8 cellular contexts compared by ENCODE assay signal in the genomic region with DNA sequence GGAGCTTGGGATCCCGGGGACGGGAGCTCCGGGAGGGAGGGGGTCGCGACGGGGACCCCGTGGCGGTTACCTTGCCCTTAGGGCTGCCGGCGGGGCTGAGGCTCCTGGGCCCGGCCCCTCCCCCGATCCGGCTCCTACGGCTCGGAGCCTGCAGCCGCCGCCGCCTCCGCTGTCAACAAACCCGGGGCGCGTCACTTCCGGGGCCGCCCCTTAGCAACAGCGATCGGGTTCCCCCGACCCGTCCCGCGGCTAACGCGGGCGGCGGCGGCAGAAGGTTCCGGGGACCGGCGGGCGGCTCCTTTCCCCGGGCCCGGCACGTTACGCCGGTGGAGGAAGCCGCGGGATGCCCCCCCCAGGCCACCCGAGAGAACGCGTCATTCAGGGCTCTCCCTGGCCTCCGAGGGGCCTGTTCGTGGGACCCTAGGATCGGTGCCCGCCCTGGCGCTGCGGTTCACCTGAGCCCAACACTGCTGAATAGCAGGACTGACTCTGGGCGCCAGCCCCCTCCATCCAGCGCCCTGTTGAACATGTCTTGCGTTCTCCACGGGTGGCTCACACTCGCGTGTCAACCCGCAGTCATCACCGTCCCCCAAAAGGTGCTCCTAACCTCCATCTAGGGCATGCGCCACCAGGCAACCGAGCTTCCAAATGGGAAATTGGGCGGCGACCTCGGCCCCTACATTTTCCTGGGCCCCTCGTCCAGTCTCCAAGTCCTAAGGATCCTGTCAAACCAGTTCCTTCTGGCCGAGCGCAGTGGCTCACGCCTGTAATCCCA. TPM values are rescaled to one million over a fixed set of nuclear protein-coding genes. Genes with fewer than 3 reads are reported as not detected.
DNase-seq lines count a peak whose midpoint lies in the region; ATAC-seq and TF ChIP-seq lines count a peak whose summit lies in the region.

Gene ZER1 (minus strand): TSS at position 183 of the 775 bp plus-strand sequence. CDS start 16,362 bp downstream, outside the sequence.

- ATAC-seq in GM19372 (IDR thresholded peaks at IDR 0.05; ENCODE audit: low read depth, unreplicated experiment): peak; percentile 95
- peak; percentile 89 for ATAC-seq in HG03521 (IDR thresholded peaks at IDR 0.05; ENCODE audit: unreplicated experiment)

- DNase-seq in NCI-H82 (lab: John Stamatoyannopoulos, UW): peak; percentile 94
- peak; percentile 93 to 94 for DNase-seq in activated CD4-positive, alpha-beta T cell treated with anti-CD3 and anti-CD28 coated beads, Interleukin-2, amount 50 U/mL, for 48 hours
- peak; percentile 89 to 97 (median 93) for DNase-seq in dorsolateral prefrontal cortex
- DNase-seq in lower leg skin (ENCODE audit: low spot score in 2 of 2): peak; percentile 88 to 98
- peak; percentile 92 to 95 for DNase-seq in stimulated activated CD4-positive, alpha-beta T cell treated with anti-CD3 and anti-CD28 coated beads, Interleukin-4, amount 100 ng/mL, for 4 hours

- H3K36me3 ChIP-seq in BLaER1: peaks cover 8% of the 10 kb centered on the region; the same call in 1 of the 2 replicates

- TF ChIP-seq POLR2A in lower leg skin (IDR thresholded peaks at IDR 0.05): no peak

- peaks cover 17% of the 10 kb centered on the region for H3K9me3 ChIP-seq in BLaER1

- H3K4me1 ChIP-seq in BLaER1: peaks cover 26% of the 10 kb centered on the region

- H4K20me1 ChIP-seq in BLaER1: peaks cover 18% of the 10 kb centered on the region; the same call in 1 of the 2 replicates

- H3K4me3 ChIP-seq in BLaER1 (peak within 1 kb of the TSS; percentile 86), dorsolateral prefrontal cortex (peak within 1 kb of the TSS; percentile 65 to 99 (median 93)), lower leg skin (ENCODE audit: low read depth, poor library complexity, severe bottlenecking) (peak within 1 kb of the TSS; percentile 95)

- H3K4me2 ChIP-seq in BLaER1: peak within 1 kb of the TSS; percentile 97

- peak within 1 kb of the TSS; percentile 77 for H3K9ac ChIP-seq in BLaER1

- intact Hi-C loops in dorsolateral prefrontal cortex (cut with DNase I) (loop anchor here (2.0 to 10.0 kb wide), 6 partner anchors 15 to 447 kb away; partner anchors contain the start of genes ENDOG (in 2 of the 2), TBC1D13 (in 2 of the 2), COQ4 (in 1 of the 2) and DYNC2I2 (in 1 of the 2)), lower leg skin (cut with DNase I; ENCODE audit: low total_unique reads) (no loop called here)

- peak in 42 of 56 donors; percentile 6 to 59 (median 28) for TF ChIP-seq CTCF in dorsolateral prefrontal cortex (IDR thresholded peaks at IDR 0.05 in 54 of 56, conservative IDR thresholded peaks at IDR 0.05 in 2 of 56; ENCODE audit: low read depth in 1 of 56, partially characterized antibody in 56 of 56)
- no peak for TF ChIP-seq CTCF in lower leg skin (IDR thresholded peaks at IDR 0.05)

- 2 to 3% methylated on average over 30 to 52 of the region's 72 CpGs for WGBS in lower leg skin, 2 donors

- H3K27ac ChIP-seq in BLaER1 (peak within 1 kb of the TSS; percentile 77), dorsolateral prefrontal cortex (peak within 1 kb of the TSS; percentile 65 to 98 (median 94))

- no peaks in the 10 kb centered on the region for H3K27me3 ChIP-seq in BLaER1
- no peaks in the 10 kb centered on the region for H3K27me3 ChIP-seq in dorsolateral prefrontal cortex

RNA-seq across cellular contexts. Expression of gene ZER1, which starts in this region (rescaled TPM):
- total RNA-seq in dorsolateral prefrontal cortex (100 to 1,000 TPM in 117 of 120 experiments, 10 to 100 TPM in 3; 87.6 to 198 (median 135) TPM), lower leg skin (100 to 1,000 TPM in 1 of 4 donors, 10 to 100 TPM in 3; 66.5 to 104 (median 73.2) TPM)

Comparison
In these comparisons a context has a peak if more than half of its experiments do, and no peak if none do; other contexts are left out.
1. Peak in every context shown above with its lines: DNase-seq, ATAC-seq, H3K4me3 ChIP-seq and H3K27ac ChIP-seq.
2. CTCF ChIP-seq: peak in dorsolateral prefrontal cortex (42 of 56); none in lower leg skin (0 of 3).